In genomic region chr18:32091724-32092421, GRCh38 we compare ENCODE assay signal across 1 cellular context.
TF ChIP-seq lines count a peak whose summit lies in the region.

Gene RNF138 (plus strand): TSS chr18:32091874. CDS start chr18:32092777, 903 bp downstream.

TF ChIP-seq in HepG2, 621 proteins besides CTCF, POLR2A, EP300 and RAD21 (continued from another document and continues in another):
- TF ChIP-seq ZBTB4 (CRISPR knock-in tag; IDR thresholded peaks at IDR 0.05; ENCODE audit: borderline replicate concordance): peak; percentile 80; the same call in 1 of the 2 replicates
- peak; percentile 82 for TF ChIP-seq ZNF883 (CRISPR knock-in tag; IDR thresholded peaks at IDR 0.05; ENCODE audit: not compliant biosample characterization)
- peak; percentile 89; the same call in 1 of the 2 replicates for TF ChIP-seq ZNF75D (CRISPR knock-in tag; IDR thresholded peaks at IDR 0.05; ENCODE audit: borderline replicate concordance)
- TF ChIP-seq CHCHD3 (CRISPR knock-in tag; IDR thresholded peaks at IDR 0.05): no peak
- TF ChIP-seq HOMEZ (CRISPR knock-in tag; IDR thresholded peaks at IDR 0.05; ENCODE audit: low read depth): no peak
- no peak for TF ChIP-seq NR3C1 (CRISPR knock-in tag; IDR thresholded peaks at IDR 0.05)
- TF ChIP-seq, protein P1, sequence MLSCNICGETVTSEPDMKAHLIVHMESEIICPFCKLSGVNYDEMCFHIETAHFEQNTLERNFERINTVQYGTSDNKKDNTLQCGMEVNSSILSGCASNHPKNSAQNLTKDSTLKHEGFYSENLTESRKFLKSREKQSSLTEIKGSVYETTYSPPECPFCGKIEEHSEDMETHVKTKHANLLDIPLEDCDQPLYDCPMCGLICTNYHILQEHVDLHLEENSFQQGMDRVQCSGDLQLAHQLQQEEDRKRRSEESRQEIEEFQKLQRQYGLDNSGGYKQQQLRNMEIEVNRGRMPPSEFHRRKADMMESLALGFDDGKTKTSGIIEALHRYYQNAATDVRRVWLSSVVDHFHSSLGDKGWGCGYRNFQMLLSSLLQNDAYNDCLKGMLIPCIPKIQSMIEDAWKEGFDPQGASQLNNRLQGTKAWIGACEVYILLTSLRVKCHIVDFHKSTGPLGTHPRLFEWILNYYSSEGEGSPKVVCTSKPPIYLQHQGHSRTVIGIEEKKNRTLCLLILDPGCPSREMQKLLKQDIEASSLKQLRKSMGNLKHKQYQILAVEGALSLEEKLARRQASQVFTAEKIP (CRISPR knock-in tag; IDR thresholded peaks at IDR 0.05; ENCODE audit: borderline replicate concordance): no peak
- TF ChIP-seq, protein P2, sequence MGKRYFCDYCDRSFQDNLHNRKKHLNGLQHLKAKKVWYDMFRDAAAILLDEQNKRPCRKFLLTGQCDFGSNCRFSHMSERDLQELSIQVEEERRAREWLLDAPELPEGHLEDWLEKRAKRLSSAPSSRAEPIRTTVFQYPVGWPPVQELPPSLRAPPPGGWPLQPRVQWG (CRISPR knock-in tag; IDR thresholded peaks at IDR 0.05; ENCODE audit: borderline replicate concordance, low read depth): no peak
- TF ChIP-seq, protein P3, sequence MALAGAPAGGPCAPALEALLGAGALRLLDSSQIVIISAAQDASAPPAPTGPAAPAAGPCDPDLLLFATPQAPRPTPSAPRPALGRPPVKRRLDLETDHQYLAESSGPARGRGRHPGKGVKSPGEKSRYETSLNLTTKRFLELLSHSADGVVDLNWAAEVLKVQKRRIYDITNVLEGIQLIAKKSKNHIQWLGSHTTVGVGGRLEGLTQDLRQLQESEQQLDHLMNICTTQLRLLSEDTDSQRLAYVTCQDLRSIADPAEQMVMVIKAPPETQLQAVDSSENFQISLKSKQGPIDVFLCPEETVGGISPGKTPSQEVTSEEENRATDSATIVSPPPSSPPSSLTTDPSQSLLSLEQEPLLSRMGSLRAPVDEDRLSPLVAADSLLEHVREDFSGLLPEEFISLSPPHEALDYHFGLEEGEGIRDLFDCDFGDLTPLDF (CRISPR knock-in tag; IDR thresholded peaks at IDR 0.05): no peak
- TF ChIP-seq KAT2B (IDR thresholded peaks at IDR 0.05; ENCODE audit: borderline replicate concordance, low read depth, low read length): no peak
- no peak; the same call in 1 of the 2 replicates for TF ChIP-seq ZSCAN20 (CRISPR knock-in tag; IDR thresholded peaks at IDR 0.05; ENCODE audit: borderline replicate concordance)
- TF ChIP-seq ZNF362 (CRISPR knock-in tag; IDR thresholded peaks at IDR 0.05; ENCODE audit: borderline replicate concordance): 0 out of 2 replicates have a peak, but pooled peaks have one; percentile 15
- TF ChIP-seq ZBTB1 (CRISPR knock-in tag; IDR thresholded peaks at IDR 0.05; ENCODE audit: borderline replicate concordance): no peak
- TF ChIP-seq SRY (CRISPR knock-in tag; IDR thresholded peaks at IDR 0.05): peak; percentile 89
- TF ChIP-seq ZNF354B (CRISPR knock-in tag; IDR thresholded peaks at IDR 0.05): 0 out of 2 replicates have a peak, but pooled peaks have one; percentile 74
- 0 out of 2 replicates have a peak, but pooled peaks have one; percentile 47 for TF ChIP-seq RELA (CRISPR knock-in tag; IDR thresholded peaks at IDR 0.05)
- TF ChIP-seq HOXA5 (CRISPR knock-in tag; IDR thresholded peaks at IDR 0.05): no peak
- no peak for TF ChIP-seq SOX6 (IDR thresholded peaks at IDR 0.05)
- TF ChIP-seq SOX6 (CRISPR knock-in tag; IDR thresholded peaks at IDR 0.05): peak; percentile 57
- TF ChIP-seq SAP130 (CRISPR knock-in tag; IDR thresholded peaks at IDR 0.05; ENCODE audit: low read depth): peak; percentile 67
- peak; percentile 88; the same call in 1 of the 2 replicates for TF ChIP-seq RNF219 (CRISPR knock-in tag; IDR thresholded peaks at IDR 0.05)
- TF ChIP-seq ARID3A (IDR thresholded peaks at IDR 0.05; ENCODE audit: low read depth, low read length): no peak
- TF ChIP-seq XRCC5 (optimal IDR thresholded peaks at IDR 0.05; ENCODE audit: low read length): no peak
- TF ChIP-seq ZBTB3 (CRISPR knock-in tag; IDR thresholded peaks at IDR 0.05; ENCODE audit: borderline replicate concordance, low read depth): no peak
- no peak for TF ChIP-seq GLMP (CRISPR knock-in tag; IDR thresholded peaks at IDR 0.05; ENCODE audit: borderline replicate concordance)
- TF ChIP-seq LBX2 (CRISPR knock-in tag; IDR thresholded peaks at IDR 0.05; ENCODE audit: borderline replicate concordance): no peak; the same call in 1 of the 2 replicates
- peak in 1 of 2 experiments; percentile 65; a peak in 2 of 4 replicates for TF ChIP-seq ATF4 (CRISPR knock-in tag; IDR thresholded peaks at IDR 0.05)
- no peak for TF ChIP-seq JDP2 (CRISPR knock-in tag; IDR thresholded peaks at IDR 0.05; ENCODE audit: borderline replicate concordance)
- peak; percentile 37; the same call in 1 of the 2 replicates for TF ChIP-seq SOX5 (CRISPR knock-in tag; IDR thresholded peaks at IDR 0.05; ENCODE audit: borderline replicate concordance)
- TF ChIP-seq ZNF720 (CRISPR knock-in tag; IDR thresholded peaks at IDR 0.05): no peak
- TF ChIP-seq DNMT1 (CRISPR knock-in tag; IDR thresholded peaks at IDR 0.05): peak; percentile 80; the same call in 1 of the 2 replicates
- no peak for TF ChIP-seq ATF5 (CRISPR knock-in tag; IDR thresholded peaks at IDR 0.05; ENCODE audit: low read depth)
- peak; percentile 92 for TF ChIP-seq TBX2 (CRISPR knock-in tag; IDR thresholded peaks at IDR 0.05; ENCODE audit: borderline replicate concordance)
- TF ChIP-seq MTA3 (CRISPR knock-in tag; IDR thresholded peaks at IDR 0.05): no peak
- TF ChIP-seq ATAD3A (CRISPR knock-in tag; IDR thresholded peaks at IDR 0.05): no peak
- TF ChIP-seq ZNF776 (CRISPR knock-in tag; IDR thresholded peaks at IDR 0.05): peak; percentile 65; the same call in 1 of the 2 replicates
- TF ChIP-seq ZNF557 (CRISPR knock-in tag; IDR thresholded peaks at IDR 0.05): no peak
- peak; percentile 12; the same call in 1 of the 2 replicates for TF ChIP-seq ZBTB39 (CRISPR knock-in tag; IDR thresholded peaks at IDR 0.05)
- TF ChIP-seq PITX1 (CRISPR knock-in tag; IDR thresholded peaks at IDR 0.05): peak; percentile 77
- TF ChIP-seq HIVEP1 (CRISPR knock-in tag; IDR thresholded peaks at IDR 0.05): peak; percentile 85
